Comparison of ENCODE assay signal across 19 cellular contexts in the genomic region with DNA sequence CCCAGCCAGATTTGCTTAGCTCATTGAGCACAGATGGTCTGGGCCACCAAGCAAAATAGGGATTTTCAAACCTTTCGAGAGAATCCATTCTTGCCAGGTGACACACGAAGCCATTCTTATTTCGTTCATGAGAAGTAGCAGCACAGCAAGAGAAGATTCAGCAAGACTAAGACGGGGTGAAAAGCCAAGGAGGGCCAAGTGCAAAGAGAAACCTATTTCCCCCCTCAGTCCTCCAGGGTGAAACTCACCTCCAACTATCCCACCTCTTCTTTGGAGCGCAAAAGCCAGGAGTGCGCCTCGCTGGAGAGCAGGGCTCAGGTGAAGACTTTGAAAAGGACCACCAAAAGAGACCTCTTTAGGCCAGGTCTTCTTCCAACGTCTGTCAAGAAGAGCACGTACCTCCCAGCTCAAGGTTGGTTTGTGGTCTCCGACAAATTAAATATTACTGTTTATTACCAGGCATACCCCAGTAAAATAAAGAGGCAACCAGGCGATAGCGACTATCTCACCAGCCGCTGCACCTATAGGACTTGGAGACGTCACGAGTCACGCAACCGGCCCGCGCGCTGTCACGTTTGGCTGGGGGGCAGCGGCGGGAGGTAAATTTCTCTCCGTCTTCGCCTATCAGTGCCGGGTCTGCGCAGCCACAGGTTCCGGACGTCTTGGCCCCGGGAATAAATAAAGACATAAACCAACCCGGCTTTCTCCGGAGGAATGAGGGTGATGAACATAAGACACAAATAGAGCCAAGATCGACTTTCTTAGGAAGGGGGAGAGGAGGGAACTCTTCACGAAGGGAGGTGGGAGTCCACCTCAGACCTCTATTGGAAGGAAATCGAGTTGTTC. TPM values are rescaled to one million over a fixed set of nuclear protein-coding genes. Genes with fewer than 3 reads are reported as not detected.
DNase-seq lines count a peak whose midpoint lies in the region; ATAC-seq and TF ChIP-seq lines count a peak whose summit lies in the region.
"Had no signal": no experiment of that assay in that cellular context is flagged by ENCODE, and none has a peak within 500 bp of the region (broad histone marks: within the 10 kb centered on the region; RNA-seq: fewer than 3 reads in every experiment).

No MANE protein-coding gene starts in this region.

- H3K4me2 ChIP-seq in mammary epithelial cell (ENCODE audit: insufficient read depth, low read depth, low read length) = no peak overlapping the region

- H2AFZ ChIP-seq in mammary epithelial cell (ENCODE audit: low read depth, low read length) = no peak overlapping the region

- no peaks in the 10 kb centered on the region for H3K36me3 ChIP-seq in breast epithelium
- no peaks in the 10 kb centered on the region for H3K36me3 ChIP-seq in mammary epithelial cell (ENCODE audit: insufficient read depth, low read length)
- H3K36me3 ChIP-seq in esophagus (ENCODE audit: control insufficient read depth in 2 of 2, insufficient read depth in 2 of 2, low read length in 1 of 2) = no peaks in the 10 kb centered on the region
- H3K36me3 ChIP-seq in iPS-15b (ENCODE audit: control insufficient read depth, insufficient read depth, low read length) = no peaks in the 10 kb centered on the region
- no peaks in the 10 kb centered on the region for H3K36me3 ChIP-seq in upper lobe of right lung
- H3K36me3 ChIP-seq: pancreas, spleen, vagina had no signal

- DNase-seq in breast epithelium (ENCODE audit: low spot score in 2 of 2) (no peak), mammary epithelial cell (no peak), upper lobe of right lung (no peak), HuH-7.5 (ENCODE audit: low spot score) (no peak), T1000 (lab: John Stamatoyannopoulos, UW) (no peak), C1 segment of cervical spinal cord (lab: John Stamatoyannopoulos, UW) (no peak)
- DNase-seq: activated CD4-positive, alpha-beta T cell treated with anti-CD3 and anti-CD28 coated beads for 48 hours; activated T-cell treated with anti-CD3 and anti-CD28 coated beads, Interleukin-2, amount 50 U/mL, for 24 hours; head of caudate nucleus; kidney glomerular epithelial cell; NCI-H1092; pancreas; spleen; stimulated activated naive CD4-positive, alpha-beta T cell treated with Interleukin-2 at 50 U/mL for 16 hours; T-helper 9 cell had no signal

- H3K9ac ChIP-seq in mammary epithelial cell (ENCODE audit: insufficient read depth, low read length) (no peak overlapping the region), iPS-15b (ENCODE audit: low read depth, low read length) (no peak overlapping the region)

- no peaks in the 10 kb centered on the region for H3K79me2 ChIP-seq in mammary epithelial cell (ENCODE audit: insufficient read depth, low read length)

- H4K20me1 ChIP-seq in mammary epithelial cell (ENCODE audit: insufficient read depth, low read length) = no peaks in the 10 kb centered on the region

- ATAC-seq in upper lobe of right lung = no peak

- no peak for TF ChIP-seq POLR2A in breast epithelium (IDR thresholded peaks at IDR 0.05)

- CTCF ChIA-PET in mammary epithelial cell (lab: Charles Lee; ENCODE audit: low non-redundant PET) = no interaction called here

- H3K27me3 ChIP-seq in breast epithelium (peaks cover 0 to 96% of the 10 kb centered on the region in 2 donors), mammary epithelial cell (ENCODE audit: insufficient read depth, low read length) (peaks cover 60% of the 10 kb centered on the region), esophagus (ENCODE audit: control insufficient read depth in 1 of 2, insufficient read depth in 2 of 2, low read length in 2 of 2) (peaks cover 14 to 32% of the 10 kb centered on the region in 2 donors), iPS-15b (ENCODE audit: control insufficient read depth, insufficient read depth, low read length) (peaks cover 100% of the 10 kb centered on the region), upper lobe of right lung (peaks cover 92% of the 10 kb centered on the region)

- no TSS peak for BruUV-seq in mammary epithelial cell (replicated peaks; lab: Mats Ljungman, UMichigan)

- intact Hi-C loops in breast epithelium (cut with DNase I; ENCODE audit: low total_unique reads) (no loop called here), mammary epithelial cell (cut with micrococcal nuclease) (no loop called here), upper lobe of right lung (cut with DNase I) (no loop called here)

- dilution Hi-C loops in mammary epithelial cell (cut with HindIII; ENCODE audit: low sequenced_read_pairs) = no loop called here

- in situ Hi-C loops in mammary epithelial cell (cut with MboI; ENCODE audit: low sequenced_read_pairs in 2 of 2) = no loop called here

- TF ChIP-seq CTCF in breast epithelium (IDR thresholded peaks at IDR 0.05) (no peak), mammary epithelial cell (conservative IDR thresholded peaks at IDR 0.05 in 1 of 2, IDR thresholded peaks at IDR 0.05 in 1 of 2; ENCODE audit: extremely low read depth in 1 of 2, insufficient read depth in 1 of 2, low read depth in 1 of 2, low read length in 2 of 2) (no peak), upper lobe of right lung (IDR thresholded peaks at IDR 0.05) (no peak)

- H3K4me1 ChIP-seq in breast epithelium (no peaks in the 10 kb centered on the region), mammary epithelial cell (ENCODE audit: insufficient read depth, low read length) (no peaks in the 10 kb centered on the region), esophagus (ENCODE audit: control insufficient read depth in 2 of 2, insufficient read depth in 2 of 2, low read length in 1 of 2) (peaks cover 3 to 4% of the 10 kb centered on the region in 2 donors), iPS-15b (ENCODE audit: control insufficient read depth, insufficient read depth, low read length) (peaks cover 5% of the 10 kb centered on the region), upper lobe of right lung (no peaks in the 10 kb centered on the region)
- H3K4me1 ChIP-seq: pancreas had no signal

- WGBS in mammary epithelial cell (ENCODE audit: low coverage, missing lambda C conversion rate) = 16% methylated on average over 34 of the region's 35 CpGs
- 17 to 28% methylated on average over 35 of the region's 35 CpGs for WGBS in esophagus, 2 donors

- H3K4me3 ChIP-seq in breast epithelium (peak overlapping the region; percentile 42 to 74 (median 53)), mammary epithelial cell (replicated peaks in 1 of 3; ENCODE audit: insufficient read depth in 1 of 3, low read depth in 2 of 3, low read length in 3 of 3) (no peak overlapping the region), esophagus (ENCODE audit: low read depth in 1 of 2, low read length in 2 of 2) (peak overlapping the region in 1 of 2 donors; percentile 50), iPS-15b (ENCODE audit: low read depth, low read length) (peak overlapping the region; percentile 5), upper lobe of right lung (peak overlapping the region; percentile 55)

- H3K9me3 ChIP-seq in breast epithelium (no peaks in the 10 kb centered on the region), mammary epithelial cell (replicated peaks; ENCODE audit: insufficient read depth, low read length) (no peaks in the 10 kb centered on the region), esophagus (ENCODE audit: control insufficient read depth in 2 of 2, insufficient read depth in 1 of 2, low read depth in 1 of 2, low read length in 1 of 2) (peaks cover 0 to 5% of the 10 kb centered on the region in 2 donors), iPS-15b (ENCODE audit: control insufficient read depth, insufficient read depth, low read length) (no peaks in the 10 kb centered on the region), upper lobe of right lung (no peaks in the 10 kb centered on the region)
- H3K9me3 ChIP-seq: pancreas, spleen, vagina had no signal

- H3K27ac ChIP-seq in breast epithelium = peak overlapping the region; percentile 67 to 93
- no peak overlapping the region for H3K27ac ChIP-seq in mammary epithelial cell (ENCODE audit: insufficient read depth, low read depth, low read length)
- peak overlapping the region; percentile 72 to 73 for H3K27ac ChIP-seq in esophagus (ENCODE audit: low read depth in 2 of 2, low read length in 1 of 2)
- H3K27ac ChIP-seq in upper lobe of right lung = peak overlapping the region; percentile 79
- H3K27ac ChIP-seq: pancreas, spleen, vagina had no signal

RNA-seq across cellular contexts. Expression of a gene that starts 1.8 kb away (rescaled TPM):
- total RNA-seq in breast epithelium (10 to 100 TPM in 1 of 3 donors, 1 to 10 TPM in 2; 2.2 to 10.2 (median 6.2) TPM), mammary epithelial cell (not detected), upper lobe of right lung (22.3 TPM)
- polyA plus RNA-seq in mammary epithelial cell (not detected), esophagus (1 to 10 TPM in 1 of 2 donors, under 1 TPM in 1; 0.51 to 1.2 TPM)
- polyA minus RNA-seq in mammary epithelial cell = not detected
- total RNA-seq: endothelial cell of umbilical vein, pancreas, spleen, vagina had no signal
- polyA plus RNA-seq: endothelial cell of umbilical vein, spleen had no signal

Comparison
In these comparisons a context has a peak if more than half of its experiments do, and no peak if none do; other contexts are left out.
1. H3K4me3 ChIP-seq: peak in breast epithelium (3 of 3), iPS-15b (single experiment) and upper lobe of right lung (single experiment); none in mammary epithelial cell (0 of 3).